ENCODE assay signal across 8 cellular contexts in genomic region chr17:50425682-50426471, GRCh38. TPM values are rescaled to one million over a fixed set of nuclear protein-coding genes. Genes with fewer than 3 reads are reported as not detected.
DNase-seq lines count a peak whose midpoint lies in the region; ATAC-seq and TF ChIP-seq lines count a peak whose summit lies in the region.

Gene ACSF2, plus strand, starts transcription at chr17:50426218. Its CDS starts 44 bp downstream, at chr17:50426262.

- peak within 1 kb of the TSS; percentile 88 for H3K4me3 Mint-ChIP-seq in activated B cell treated with CpG ODN at 0.5 μM for 24 hours

- CTCF ChIA-PET in activated B cell treated with CpG ODN at 0.5 μM for 24 hours (lab: Charles Lee), result interaction anchor here (1.2 to 3.0 kb wide), 2 partner anchors 28 to 63 kb away, joined by 3 to 21 read pairs; partner anchors contain the start of gene LRRC59

- intact Hi-C loops in activated B cell treated with CpG ODN at 0.5 μM for 24 hours (cut with micrococcal nuclease), result loop anchor here (1.0 to 2.0 kb wide), 4 partner anchors 27 to 53 kb away; partner anchors contain the start of genes EME1, LRRC59 and MRPL27

- no peak for TF ChIP-seq CTCF in BE2C (IDR thresholded peaks at IDR 0.05; ENCODE audit: low read depth, low read length)
- TF ChIP-seq CTCF in activated B cell treated with CpG ODN at 0.5 μM for 24 hours (IDR thresholded peaks at IDR 0.05), result no peak
- no peak for TF ChIP-seq CTCF in kidney epithelial cell (IDR thresholded peaks at IDR 0.05; ENCODE audit: insufficient read depth, low read length, poor library complexity, severe bottlenecking)

- H3K4me1 Mint-ChIP-seq in activated B cell treated with CpG ODN at 0.5 μM for 24 hours, result peaks cover 44% of the 10 kb centered on the region

- POLR2A ChIA-PET in activated B cell treated with CpG ODN at 0.5 μM for 24 hours (lab: Charles Lee), result interaction anchor here (0.6 to 3.6 kb wide), 5 partner anchors 28 to 643 kb away, joined by 3 to 29 read pairs (median 5); partner anchors contain the start of genes KAT7, LRRC59 and RSAD1

- H3K4me1 ChIP-seq in BE2C, result peaks cover 5% of the 10 kb centered on the region; the same call in 1 of the 2 replicates

- peak within 1 kb of the TSS; percentile 62 for H3K4me3 ChIP-seq in BE2C (ENCODE audit: low read depth, low read length)
- peak within 1 kb of the TSS; percentile 48 for H3K4me3 ChIP-seq in kidney epithelial cell (ENCODE audit: low read depth, low read length)

- ATAC-seq in GM19452 (IDR thresholded peaks at IDR 0.05; ENCODE audit: unreplicated experiment) (peak; percentile 46), activated B cell treated with CpG ODN at 0.5 μM for 24 hours (ENCODE audit: low read depth) (peak; percentile 82), HG03097 (IDR thresholded peaks at IDR 0.05; ENCODE audit: low FRiP score, unreplicated experiment) (no peak)

- H3K27ac ChIP-seq in caudate nucleus (ENCODE audit: low read depth, low read length), result peak within 1 kb of the TSS; percentile 44

- peaks cover 4% of the 10 kb centered on the region for H3K36me3 Mint-ChIP-seq in activated B cell treated with CpG ODN at 0.5 μM for 24 hours (ENCODE audit: low read depth)

- no peaks in the 10 kb centered on the region for H3K9me3 ChIP-seq in BE2C

- no peaks in the 10 kb centered on the region for H3K9me3 Mint-ChIP-seq in activated B cell treated with CpG ODN at 0.5 μM for 24 hours

- H3K27me3 ChIP-seq in BE2C, result no peaks in the 10 kb centered on the region
- no peaks in the 10 kb centered on the region for H3K27me3 ChIP-seq in kidney epithelial cell (ENCODE audit: control insufficient read depth, insufficient read depth, low read length)

- DNase-seq in BE2C, result peak; percentile 59
- DNase-seq in LHCN-M2 (ENCODE audit: low read depth), result peak; percentile 43
- DNase-seq in activated B cell treated with CpG ODN at 0.5 μM for 24 hours, result peak; percentile 65
- peak in 19 of 61 donors; percentile 1 to 52 (median 14) for DNase-seq in caudate nucleus (lab: John Stamatoyannopoulos, UW)
- no peak for DNase-seq in kidney epithelial cell (ENCODE audit: low read depth)
- peak; percentile 37 to 68 for DNase-seq in stimulated activated CD4-positive, alpha-beta T cell treated with anti-CD3 and anti-CD28 coated beads, Interleukin-1b, Interleukin-23, amount 100 ng/mL, for 4 hours (ENCODE audit: low read depth in 2 of 2)

- H3K36me3 ChIP-seq in BE2C (no peaks in the 10 kb centered on the region), kidney epithelial cell (ENCODE audit: control insufficient read depth, insufficient read depth, low read length) (no peaks in the 10 kb centered on the region)

- peak within 1 kb of the TSS; percentile 83 for H3K27ac Mint-ChIP-seq in activated B cell treated with CpG ODN at 0.5 μM for 24 hours

- no peaks in the 10 kb centered on the region for H3K27me3 Mint-ChIP-seq in activated B cell treated with CpG ODN at 0.5 μM for 24 hours

RNA-seq across cellular contexts. Expression of gene ACSF2, which starts in this region (rescaled TPM):
- polyA plus RNA-seq in BE2C (2012; ENCODE audit: insufficient read depth, insufficient read length, low read depth), result 7.5 TPM
- total RNA-seq in LHCN-M2 (2014; rRNA removed) (16.6 and 17.0 TPM in 2 replicates), activated B cell treated with CpG ODN at 0.5 μM for 24 hours (16.4 and 17.9 TPM in 2 replicates), kidney epithelial cell (12.7 and 24.8 TPM in 2 replicates)
- polyA plus RNA-seq in LHCN-M2 (2012), result 25.9 TPM
